In the genomic region with DNA sequence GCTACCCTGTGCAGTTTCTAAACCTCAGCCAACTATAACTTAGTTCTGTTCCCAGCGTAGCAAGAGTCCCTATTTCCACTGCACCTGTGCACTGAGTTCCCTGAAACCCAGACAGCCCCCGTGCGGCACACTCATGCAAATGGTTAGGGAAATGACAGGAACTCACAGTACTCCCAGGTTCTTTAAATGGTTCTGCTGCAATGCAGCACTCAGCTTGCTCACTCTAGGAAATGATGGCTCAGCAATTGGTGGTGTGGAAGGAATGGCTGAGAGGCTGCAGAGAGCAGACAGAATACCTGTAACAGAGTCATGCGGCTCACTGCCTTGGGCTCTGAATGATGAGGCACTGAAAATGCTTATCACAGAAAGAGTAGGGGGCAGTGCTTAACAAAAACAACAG, we compare ENCODE assay signal across 1 cellular context.
TF ChIP-seq lines count a peak whose summit lies in the region.

No MANE protein-coding gene starts in this region.

TF ChIP-seq in GM23338, 12 proteins besides CTCF, POLR2A, EP300 and RAD21 (continued from another document):
- TF ChIP-seq, protein P1, sequence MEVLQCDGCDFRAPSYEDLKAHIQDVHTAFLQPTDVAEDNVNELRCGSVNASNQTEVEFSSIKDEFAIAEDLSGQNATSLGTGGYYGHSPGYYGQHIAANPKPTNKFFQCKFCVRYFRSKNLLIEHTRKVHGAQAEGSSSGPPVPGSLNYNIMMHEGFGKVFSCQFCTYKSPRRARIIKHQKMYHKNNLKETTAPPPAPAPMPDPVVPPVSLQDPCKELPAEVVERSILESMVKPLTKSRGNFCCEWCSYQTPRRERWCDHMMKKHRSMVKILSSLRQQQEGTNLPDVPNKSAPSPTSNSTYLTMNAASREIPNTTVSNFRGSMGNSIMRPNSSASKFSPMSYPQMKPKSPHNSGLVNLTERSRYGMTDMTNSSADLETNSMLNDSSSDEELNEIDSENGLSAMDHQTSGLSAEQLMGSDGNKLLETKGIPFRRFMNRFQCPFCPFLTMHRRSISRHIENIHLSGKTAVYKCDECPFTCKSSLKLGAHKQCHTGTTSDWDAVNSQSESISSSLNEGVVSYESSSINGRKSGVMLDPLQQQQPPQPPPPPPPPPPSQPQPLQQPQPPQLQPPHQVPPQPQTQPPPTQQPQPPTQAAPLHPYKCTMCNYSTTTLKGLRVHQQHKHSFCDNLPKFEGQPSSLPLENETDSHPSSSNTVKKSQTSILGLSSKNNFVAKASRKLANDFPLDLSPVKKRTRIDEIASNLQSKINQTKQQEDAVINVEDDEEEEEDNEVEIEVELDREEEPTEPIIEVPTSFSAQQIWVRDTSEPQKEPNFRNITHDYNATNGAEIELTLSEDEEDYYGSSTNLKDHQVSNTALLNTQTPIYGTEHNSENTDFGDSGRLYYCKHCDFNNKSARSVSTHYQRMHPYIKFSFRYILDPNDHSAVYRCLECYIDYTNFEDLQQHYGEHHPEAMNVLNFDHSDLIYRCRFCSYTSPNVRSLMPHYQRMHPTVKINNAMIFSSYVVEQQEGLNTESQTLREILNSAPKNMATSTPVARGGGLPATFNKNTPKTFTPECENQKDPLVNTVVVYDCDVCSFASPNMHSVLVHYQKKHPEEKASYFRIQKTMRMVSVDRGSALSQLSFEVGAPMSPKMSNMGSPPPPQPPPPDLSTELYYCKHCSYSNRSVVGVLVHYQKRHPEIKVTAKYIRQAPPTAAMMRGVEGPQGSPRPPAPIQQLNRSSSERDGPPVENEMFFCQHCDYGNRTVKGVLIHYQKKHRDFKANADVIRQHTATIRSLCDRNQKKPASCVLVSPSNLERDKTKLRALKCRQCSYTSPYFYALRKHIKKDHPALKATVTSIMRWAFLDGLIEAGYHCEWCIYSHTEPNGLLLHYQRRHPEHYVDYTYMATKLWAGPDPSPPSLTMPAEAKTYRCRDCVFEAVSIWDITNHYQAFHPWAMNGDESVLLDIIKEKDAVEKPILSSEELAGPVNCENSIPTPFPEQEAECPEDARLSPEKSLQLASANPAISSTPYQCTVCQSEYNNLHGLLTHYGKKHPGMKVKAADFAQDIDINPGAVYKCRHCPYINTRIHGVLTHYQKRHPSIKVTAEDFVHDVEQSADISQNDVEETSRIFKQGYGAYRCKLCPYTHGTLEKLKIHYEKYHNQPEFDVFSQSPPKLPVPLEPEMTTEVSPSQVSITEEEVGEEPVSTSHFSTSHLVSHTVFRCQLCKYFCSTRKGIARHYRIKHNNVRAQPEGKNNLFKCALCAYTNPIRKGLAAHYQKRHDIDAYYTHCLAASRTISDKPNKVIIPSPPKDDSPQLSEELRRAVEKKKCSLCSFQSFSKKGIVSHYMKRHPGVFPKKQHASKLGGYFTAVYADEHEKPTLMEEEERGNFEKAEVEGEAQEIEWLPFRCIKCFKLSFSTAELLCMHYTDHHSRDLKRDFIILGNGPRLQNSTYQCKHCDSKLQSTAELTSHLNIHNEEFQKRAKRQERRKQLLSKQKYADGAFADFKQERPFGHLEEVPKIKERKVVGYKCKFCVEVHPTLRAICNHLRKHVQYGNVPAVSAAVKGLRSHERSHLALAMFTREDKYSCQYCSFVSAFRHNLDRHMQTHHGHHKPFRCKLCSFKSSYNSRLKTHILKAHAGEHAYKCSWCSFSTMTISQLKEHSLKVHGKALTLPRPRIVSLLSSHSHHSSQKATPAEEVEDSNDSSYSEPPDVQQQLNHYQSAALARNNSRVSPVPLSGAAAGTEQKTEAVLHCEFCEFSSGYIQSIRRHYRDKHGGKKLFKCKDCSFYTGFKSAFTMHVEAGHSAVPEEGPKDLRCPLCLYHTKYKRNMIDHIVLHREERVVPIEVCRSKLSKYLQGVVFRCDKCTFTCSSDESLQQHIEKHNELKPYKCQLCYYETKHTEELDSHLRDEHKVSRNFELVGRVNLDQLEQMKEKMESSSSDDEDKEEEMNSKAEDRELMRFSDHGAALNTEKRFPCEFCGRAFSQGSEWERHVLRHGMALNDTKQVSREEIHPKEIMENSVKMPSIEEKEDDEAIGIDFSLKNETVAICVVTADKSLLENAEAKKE (CRISPR knock-in tag; IDR thresholded peaks at IDR 0.05) = no peak
